In the genomic region with DNA sequence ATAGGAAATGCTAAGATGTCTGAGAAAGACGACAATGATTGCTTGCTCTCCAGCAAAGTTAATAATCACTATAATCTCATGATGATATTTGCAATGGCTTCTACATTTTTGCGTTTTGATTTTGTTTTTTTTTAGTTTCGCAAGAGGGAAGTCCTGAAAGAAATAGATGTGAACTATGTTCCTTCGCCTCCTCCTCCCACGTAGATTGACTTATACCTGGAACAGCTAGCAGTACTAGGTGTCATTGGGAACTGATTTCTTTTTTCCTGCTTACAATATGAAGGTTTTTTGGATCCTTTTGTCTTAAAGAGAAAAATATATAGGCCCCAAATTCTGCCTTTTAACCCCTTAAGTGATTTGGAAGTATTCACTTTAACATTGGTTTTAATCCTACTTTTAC, we compare ENCODE assay signal across 33 cellular contexts.
"Had no signal": no experiment of that assay in that cellular context is flagged by ENCODE, and none has a peak within 500 bp of the region (broad histone marks: within the 10 kb centered on the region; RNA-seq: fewer than 3 reads in every experiment).

No MANE protein-coding gene starts in this region.

- H3K9me3 Mint-ChIP-seq: activated B cell treated with CpG ODN at 0.5 μM for 24 hours; activated CD4-positive, alpha-beta memory T cell treated with anti-CD3 and anti-CD28 coated beads, Interleukin-2, amount 10 ng/mL, durations not matched to agents 7 days and 5 days; activated CD4-positive, alpha-beta T cell treated with anti-CD3 and anti-CD28 coated beads, Interleukin-2, amount 10 ng/mL, durations not matched to agents 7 days and 5 days; activated naive CD4-positive, alpha-beta T cell treated with anti-CD3 and anti-CD28 coated beads, Interleukin-2, amount 10 ng/mL, durations not matched to agents 7 days and 5 days; activated naive CD4-positive, alpha-beta T cell treated with anti-CD3 and anti-CD28 coated beads, Interleukin-2, amount 50 U/mL, for 72 hours; activated naive CD8-positive, alpha-beta T cell treated with anti-CD3 and anti-CD28 coated beads, Interleukin-2, amount 10 ng/mL, durations not matched to agents 7 days and 5 days; activated T-cell treated with anti-CD3 and anti-CD28 coated beads, Interleukin-2, amount 50 U/mL, for 24 hours; activated T-cell treated with anti-CD3 and anti-CD28 coated beads, Interleukin-2, amount 50 U/mL, for 72 hours; central memory CD8-positive, alpha-beta T cell; effector memory CD8-positive, alpha-beta T cell; T-helper 2 cell treated with Interferon-gamma antibody and Interleukin-4, amounts not matched to agents 5 μg/mL and 100 μg/mL, for 36 hours had no signal

- H3K4me3 Mint-ChIP-seq: activated B cell treated with CpG ODN at 0.5 μM for 24 hours; activated CD4-positive, alpha-beta memory T cell treated with anti-CD3 and anti-CD28 coated beads, Interleukin-2, amount 10 ng/mL, durations not matched to agents 7 days and 5 days; activated CD4-positive, alpha-beta T cell treated with anti-CD3 and anti-CD28 coated beads for 36 hours; activated CD4-positive, alpha-beta T cell treated with anti-CD3 and anti-CD28 coated beads, Interleukin-2, amount 10 ng/mL, durations not matched to agents 7 days and 5 days; activated naive CD4-positive, alpha-beta T cell treated with anti-CD3 and anti-CD28 coated beads, Interleukin-2, amount 10 ng/mL, durations not matched to agents 7 days and 5 days; activated naive CD8-positive, alpha-beta T cell treated with anti-CD3 and anti-CD28 coated beads, Interleukin-2, amount 10 ng/mL, durations not matched to agents 7 days and 5 days; activated T-cell treated with anti-CD3 and anti-CD28 coated beads, Interleukin-2, amount 50 U/mL, for 24 hours; activated T-cell treated with anti-CD3 and anti-CD28 coated beads, Interleukin-2, amount 50 U/mL, for 72 hours; central memory CD8-positive, alpha-beta T cell; effector memory CD8-positive, alpha-beta T cell; T-helper 17 cell; T-helper 2 cell treated with Interferon-gamma antibody and Interleukin-4, amounts not matched to agents 5 μg/mL and 100 μg/mL, for 36 hours had no signal

- H3K4me3 ChIP-seq: ascending aorta had no signal

- H3K9me3 ChIP-seq: ascending aorta had no signal

- DNase-seq: activated B cell treated with CpG ODN at 0.5 μM for 24 hours; activated CD4-positive, alpha-beta memory T cell treated with anti-CD3 and anti-CD28 coated beads, Interleukin-2, amount 10 ng/mL, durations not matched to agents 7 days and 5 days; activated CD4-positive, alpha-beta T cell treated with anti-CD3 and anti-CD28 coated beads for 36 hours; activated CD4-positive, alpha-beta T cell treated with anti-CD3 and anti-CD28 coated beads, Interleukin-2, amount 10 ng/mL, durations not matched to agents 7 days and 5 days; activated CD4-positive, alpha-beta T cell treated with anti-CD3 and anti-CD28 coated beads, Interleukin-2, amount 50 U/mL, for 4 hours; activated CD8-positive, alpha-beta memory T cell treated with anti-CD3 and anti-CD28 coated beads, Interleukin-2, amount 50 U/mL, for 48 hours; activated gamma-delta T cell; activated naive CD4-positive, alpha-beta T cell; activated naive CD4-positive, alpha-beta T cell treated with anti-CD3 and anti-CD28 coated beads, Interleukin-2, amount 10 ng/mL, durations not matched to agents 7 days and 5 days; activated naive CD8-positive, alpha-beta T cell treated with anti-CD3 and anti-CD28 coated beads, Interleukin-2, amount 10 ng/mL, durations not matched to agents 7 days and 5 days; activated T-cell treated with anti-CD3 and anti-CD28 coated beads for 4 hours; activated T-cell treated with anti-CD3 and anti-CD28 coated beads, Interleukin-2, amount 50 U/mL, for 24 hours; activated T-cell treated with anti-CD3 and anti-CD28 coated beads, Interleukin-2, amount 50 U/mL, for 72 hours; brain microvascular endothelial cell; cortex of kidney; dermis blood vessel endothelial cell; effector CD4-positive, alpha-beta T cell; effector memory CD8-positive, alpha-beta T cell; foreskin fibroblast; T-helper 1 cell; T-helper 17 cell; T1000; WERI-Rb-1 had no signal

- ATAC-seq: activated CD4-positive, alpha-beta T cell treated with anti-CD3 and anti-CD28 coated beads for 36 hours; activated CD4-positive, CD25-positive, alpha-beta regulatory T cell treated with anti-CD3 and anti-CD28 coated beads, Interleukin-2, amount 50 U/mL, for 24 hours; activated naive CD4-positive, alpha-beta T cell treated with anti-CD3 and anti-CD28 coated beads, Interleukin-2, amount 50 U/mL, for 72 hours; activated T-cell treated with anti-CD3 and anti-CD28 coated beads, Interleukin-2, amount 50 U/mL, for 72 hours; effector memory CD8-positive, alpha-beta T cell; esophagus mucosa; T-helper 17 cell had no signal

- FAIRE-seq: bronchial epithelial cell, endometrium, endothelial cell of umbilical vein, frontal cortex had no signal

- H3K27me3 ChIP-seq: ascending aorta, brain microvascular endothelial cell had no signal

- H3K27me3 Mint-ChIP-seq: activated B cell treated with CpG ODN at 0.5 μM for 24 hours; activated CD4-positive, alpha-beta memory T cell treated with anti-CD3 and anti-CD28 coated beads, Interleukin-2, amount 10 ng/mL, durations not matched to agents 7 days and 5 days; activated CD4-positive, alpha-beta T cell treated with anti-CD3 and anti-CD28 coated beads for 36 hours; activated CD4-positive, alpha-beta T cell treated with anti-CD3 and anti-CD28 coated beads, Interleukin-2, amount 10 ng/mL, durations not matched to agents 7 days and 5 days; activated naive CD4-positive, alpha-beta T cell treated with anti-CD3 and anti-CD28 coated beads, Interleukin-2, amount 10 ng/mL, durations not matched to agents 7 days and 5 days; activated naive CD8-positive, alpha-beta T cell treated with anti-CD3 and anti-CD28 coated beads, Interleukin-2, amount 10 ng/mL, durations not matched to agents 7 days and 5 days; activated T-cell treated with anti-CD3 and anti-CD28 coated beads, Interleukin-2, amount 50 U/mL, for 24 hours; central memory CD8-positive, alpha-beta T cell; effector memory CD8-positive, alpha-beta T cell; T-helper 17 cell had no signal

- H3K27ac Mint-ChIP-seq: activated B cell treated with CpG ODN at 0.5 μM for 24 hours; activated CD4-positive, alpha-beta memory T cell treated with anti-CD3 and anti-CD28 coated beads, Interleukin-2, amount 10 ng/mL, durations not matched to agents 7 days and 5 days; activated CD4-positive, alpha-beta T cell treated with anti-CD3 and anti-CD28 coated beads for 36 hours; activated CD4-positive, alpha-beta T cell treated with anti-CD3 and anti-CD28 coated beads, Interleukin-2, amount 10 ng/mL, durations not matched to agents 7 days and 5 days; activated naive CD4-positive, alpha-beta T cell treated with anti-CD3 and anti-CD28 coated beads, Interleukin-2, amount 10 ng/mL, durations not matched to agents 7 days and 5 days; activated naive CD8-positive, alpha-beta T cell treated with anti-CD3 and anti-CD28 coated beads, Interleukin-2, amount 10 ng/mL, durations not matched to agents 7 days and 5 days; activated T-cell treated with anti-CD3 and anti-CD28 coated beads, Interleukin-2, amount 50 U/mL, for 24 hours; activated T-cell treated with anti-CD3 and anti-CD28 coated beads, Interleukin-2, amount 50 U/mL, for 72 hours; effector memory CD8-positive, alpha-beta T cell; T-helper 17 cell; T-helper 2 cell treated with Interferon-gamma antibody and Interleukin-4, amounts not matched to agents 5 μg/mL and 100 μg/mL, for 36 hours had no signal

- H3K4me1 ChIP-seq: ascending aorta had no signal

- H3K4me1 Mint-ChIP-seq: activated B cell treated with CpG ODN at 0.5 μM for 24 hours; activated CD4-positive, alpha-beta memory T cell treated with anti-CD3 and anti-CD28 coated beads, Interleukin-2, amount 10 ng/mL, durations not matched to agents 7 days and 5 days; activated CD4-positive, alpha-beta T cell treated with anti-CD3 and anti-CD28 coated beads for 36 hours; activated CD4-positive, alpha-beta T cell treated with anti-CD3 and anti-CD28 coated beads, Interleukin-2, amount 10 ng/mL, durations not matched to agents 7 days and 5 days; activated naive CD4-positive, alpha-beta T cell treated with anti-CD3 and anti-CD28 coated beads, Interleukin-2, amount 10 ng/mL, durations not matched to agents 7 days and 5 days had no signal

- H3K27ac ChIP-seq: ascending aorta, WERI-Rb-1 had no signal
